9 cellular contexts compared by ENCODE assay signal in genomic region chr3:107884719-107885460, GRCh38.
A peak's percentile ranks its signal among the peaks of the same experiment; 100 is the strongest.
DNase-seq lines count a peak whose midpoint lies in the region; TF ChIP-seq lines count a peak whose summit lies in the region.
"Had no signal": no experiment of that assay in that cellular context is flagged by ENCODE, and none has a peak within 500 bp of the region (broad histone marks: within the 10 kb centered on the region; RNA-seq: fewer than 3 reads in every experiment).

No MANE protein-coding gene starts in this region.

- in situ Hi-C loops in KBM-7 (cut with MboI; ENCODE audit: low pct_unique_long_range_greater_than_20kb, low sequenced_read_pairs), result no loop called here
- in situ Hi-C loops in T47D (cut with HindIII; ENCODE audit: low pct_unique_long_range_greater_than_20kb, low sequenced_read_pairs), result no loop called here

- H3K9me3 Mint-ChIP-seq in nephron progenitor cell, result peaks cover 23% of the 10 kb centered on the region
- peaks cover 2% of the 10 kb centered on the region for H3K9me3 Mint-ChIP-seq in glutamatergic neuron (ENCODE audit: unreplicated experiment)
- peaks cover 2% of the 10 kb centered on the region for H3K9me3 Mint-ChIP-seq in activated naive CD4-positive, alpha-beta T cell treated with anti-CD3 and anti-CD28 coated beads, Interleukin-2, amount 10 ng/mL, durations not matched to agents 7 days and 5 days

- no peaks in the 10 kb centered on the region for H3K4me1 Mint-ChIP-seq in nephron progenitor cell
- peaks cover 2% of the 10 kb centered on the region for H3K4me1 Mint-ChIP-seq in glutamatergic neuron (ENCODE audit: low read depth, unreplicated experiment)
- H3K4me1 Mint-ChIP-seq in activated naive CD4-positive, alpha-beta T cell treated with anti-CD3 and anti-CD28 coated beads, Interleukin-2, amount 10 ng/mL, durations not matched to agents 7 days and 5 days, result no peaks in the 10 kb centered on the region

- no peak overlapping the region for H3K4me3 ChIP-seq in dorsolateral prefrontal cortex

- H3K27ac ChIP-seq in dorsolateral prefrontal cortex, result no peak overlapping the region

- H3K4me3 Mint-ChIP-seq in nephron progenitor cell (no peak overlapping the region), glutamatergic neuron (ENCODE audit: unreplicated experiment) (no peak overlapping the region)
- no peak overlapping the region for H3K4me3 Mint-ChIP-seq in activated naive CD4-positive, alpha-beta T cell treated with anti-CD3 and anti-CD28 coated beads, Interleukin-2, amount 10 ng/mL, durations not matched to agents 7 days and 5 days
- H3K4me3 Mint-ChIP-seq: activated naive CD4-positive, alpha-beta T cell treated with anti-CD3 and anti-CD28 coated beads for 36 hours had no signal

- no peaks in the 10 kb centered on the region for H3K27me3 ChIP-seq in dorsolateral prefrontal cortex

- DNase-seq in DMS79 (lab: John Stamatoyannopoulos, UW) (peak; percentile 21), KBM-7 (peak; percentile 31), T47D (ENCODE audit: low read depth in 1 of 2, low spot score in 1 of 2) (peak; percentile 16 to 61), nephron progenitor cell (no peak), glutamatergic neuron (no peak), cerebellum (ENCODE audit: low spot score) (no peak), dorsolateral prefrontal cortex (no peak)
- no peak for DNase-seq in activated naive CD4-positive, alpha-beta T cell treated with anti-CD3 and anti-CD28 coated beads, Interleukin-2, amount 10 ng/mL, durations not matched to agents 7 days and 5 days
- DNase-seq: activated naive CD4-positive, alpha-beta T cell treated with anti-CD3 and anti-CD28 coated beads for 36 hours had no signal

- H3K27me3 Mint-ChIP-seq in nephron progenitor cell (ENCODE audit: low read depth, poor library complexity) (no peaks in the 10 kb centered on the region), glutamatergic neuron (ENCODE audit: unreplicated experiment) (no peaks in the 10 kb centered on the region)
- H3K27me3 Mint-ChIP-seq in activated naive CD4-positive, alpha-beta T cell treated with anti-CD3 and anti-CD28 coated beads, Interleukin-2, amount 10 ng/mL, durations not matched to agents 7 days and 5 days, result peaks cover 4% of the 10 kb centered on the region

- peak; percentile 21 for TF ChIP-seq CTCF in nephron progenitor cell (IDR thresholded peaks at IDR 0.05)
- TF ChIP-seq CTCF in glutamatergic neuron (IDR thresholded peaks at IDR 0.05; ENCODE audit: partially characterized antibody, unreplicated experiment), result no peak
- no peak for TF ChIP-seq CTCF in dorsolateral prefrontal cortex (IDR thresholded peaks at IDR 0.05 in 54 of 56, conservative IDR thresholded peaks at IDR 0.05 in 2 of 56; ENCODE audit: low read depth in 1 of 56, partially characterized antibody in 56 of 56)

- no peaks in the 10 kb centered on the region for H3K36me3 Mint-ChIP-seq in nephron progenitor cell (ENCODE audit: low read depth)
- peaks cover 9% of the 10 kb centered on the region for H3K36me3 Mint-ChIP-seq in glutamatergic neuron (ENCODE audit: unreplicated experiment)
- H3K36me3 Mint-ChIP-seq in activated naive CD4-positive, alpha-beta T cell treated with anti-CD3 and anti-CD28 coated beads, Interleukin-2, amount 10 ng/mL, durations not matched to agents 7 days and 5 days, result no peaks in the 10 kb centered on the region

- CTCF ChIA-PET in activated naive CD4-positive, alpha-beta T cell treated with anti-CD3 and anti-CD28 coated beads, Interleukin-2, amount 10 ng/mL, durations not matched to agents 7 days and 5 days (lab: Charles Lee), result no interaction called here

- H3K27ac Mint-ChIP-seq in nephron progenitor cell, result no peak overlapping the region
- no peak overlapping the region for H3K27ac Mint-ChIP-seq in glutamatergic neuron (ENCODE audit: unreplicated experiment)
- H3K27ac Mint-ChIP-seq in activated naive CD4-positive, alpha-beta T cell treated with anti-CD3 and anti-CD28 coated beads, Interleukin-2, amount 10 ng/mL, durations not matched to agents 7 days and 5 days, result no peak overlapping the region
- H3K27ac Mint-ChIP-seq: activated naive CD4-positive, alpha-beta T cell treated with anti-CD3 and anti-CD28 coated beads for 36 hours had no signal

- intact Hi-C loops in dorsolateral prefrontal cortex (cut with DNase I), result no loop called here

Comparison
In these comparisons a context has a peak if more than half of its experiments do, and no peak if none do; other contexts are left out.
1. DNase-seq: peak in DMS79 (single experiment), KBM-7 (single experiment) and T47D (2 of 2); none in nephron progenitor cell (single experiment), glutamatergic neuron (single experiment), cerebellum (single experiment), dorsolateral prefrontal cortex (0 of 10) and activated naive CD4-positive, alpha-beta T cell treated with anti-CD3 and anti-CD28 coated beads, Interleukin-2, amount 10 ng/mL, durations not matched to agents 7 days and 5 days (single experiment).